ENCODE assay signal across 8 cellular contexts in the genomic region with DNA sequence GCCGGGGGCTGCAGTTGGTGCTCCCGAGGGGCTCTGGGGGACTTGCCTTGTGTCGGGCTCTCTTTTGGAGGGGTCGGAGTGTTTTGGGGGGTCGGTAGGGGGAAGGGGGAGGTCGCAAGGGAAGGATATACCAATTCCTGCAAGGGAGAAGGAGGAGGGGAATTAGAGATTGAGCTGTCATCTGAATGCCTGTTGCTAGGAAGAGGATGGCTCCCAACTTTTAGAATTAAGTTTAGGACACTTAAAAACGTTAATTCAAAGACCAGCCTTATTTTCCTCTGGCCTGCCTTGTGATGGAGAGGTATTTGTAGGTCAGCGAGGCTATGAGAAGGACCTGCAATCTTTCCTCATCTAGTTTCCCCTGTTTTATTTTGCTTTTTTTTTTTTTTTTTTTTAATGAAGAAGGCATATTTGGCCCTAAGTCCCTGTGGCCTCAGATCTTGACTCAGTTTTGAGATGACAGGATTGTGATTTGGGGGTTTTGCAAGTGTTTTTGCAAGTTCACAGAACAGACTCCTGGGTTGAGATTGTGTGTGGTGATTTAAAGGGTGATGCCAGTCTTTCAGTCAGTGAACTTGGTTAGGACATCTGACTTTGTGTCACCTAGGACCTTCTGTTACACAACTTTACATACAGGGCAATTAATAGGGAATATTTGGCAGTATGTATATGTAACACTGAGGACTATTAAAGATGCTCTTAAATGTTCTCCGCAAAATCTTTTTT. TPM values are rescaled to one million over a fixed set of nuclear protein-coding genes. Genes with fewer than 3 reads are reported as not detected.
DNase-seq lines count a peak whose midpoint lies in the region; ATAC-seq, FAIRE-seq and TF ChIP-seq lines count a peak whose summit lies in the region.

No MANE protein-coding gene starts in this region.

- H3K4me3 Mint-ChIP-seq in CD8-positive, alpha-beta memory T cell: peak overlapping the region; percentile 93 to 100 (median 97)

- H3K27ac ChIP-seq in CD8-positive, alpha-beta memory T cell (ENCODE audit: low read depth, low read length): peak overlapping the region; percentile 84
- H3K27ac ChIP-seq in upper lobe of left lung: peak overlapping the region; percentile 83 to 94 (median 93)

- TF ChIP-seq CTCF in bronchial epithelial cell (IDR thresholded peaks at IDR 0.05; ENCODE audit: insufficient read depth, low read length, severe bottlenecking) (no peak), upper lobe of left lung (IDR thresholded peaks at IDR 0.05) (no peak)

- H3K4me1 ChIP-seq in CD8-positive, alpha-beta memory T cell (ENCODE audit: insufficient read depth, low read length): peaks cover 32% of the 10 kb centered on the region
- peaks cover 14 to 37% (median 34%) of the 10 kb centered on the region in 4 donors for H3K4me1 ChIP-seq in upper lobe of left lung

- peaks cover 5 to 13% (median 6%) of the 10 kb centered on the region in 3 donors for H3K36me3 Mint-ChIP-seq in CD8-positive, alpha-beta memory T cell

- ATAC-seq in upper lobe of left lung (ENCODE audit: low FRiP score in 2 of 2): peak in 1 of 2 donors; percentile 2
- no peak for ATAC-seq in GM18505 (IDR thresholded peaks at IDR 0.05; ENCODE audit: unreplicated experiment)
- no peak for ATAC-seq in HG02938 (IDR thresholded peaks at IDR 0.05; ENCODE audit: unreplicated experiment)

- POLR2A ChIA-PET in CD8-positive, alpha-beta memory T cell (lab: Charles Lee): interaction anchor here (1.3 kb wide), 1 partner anchor 43 kb away, joined by 6 read pairs; no protein-coding TSS in a partner anchor

- CTCF ChIA-PET in CD8-positive, alpha-beta memory T cell (lab: Charles Lee): interaction anchor here (1.1 to 1.5 kb wide), 4 partner anchors 12 to 84 kb away, joined by 3 to 5 read pairs (median 3); no protein-coding TSS in a partner anchor

- no peak for FAIRE-seq in bronchial epithelial cell (lab: Jason Lieb, UNC)

- 10 to 19% methylated on average over 9 of the region's 9 CpGs for WGBS in upper lobe of left lung, 2 donors

- no peak for TF ChIP-seq POLR2A in upper lobe of left lung (IDR thresholded peaks at IDR 0.05)
- no peak for TF ChIP-seq POLR2A in GM18505 (IDR thresholded peaks at IDR 0.05; ENCODE audit: borderline replicate concordance, extremely low read depth, insufficient read depth, insufficient read length)

- no peaks in the 10 kb centered on the region for H3K27me3 Mint-ChIP-seq in CD8-positive, alpha-beta memory T cell

- H3K4me3 ChIP-seq in CD8-positive, alpha-beta memory T cell (ENCODE audit: low read length): peak overlapping the region; percentile 87
- H3K4me3 ChIP-seq in bronchial epithelial cell (ENCODE audit: low read depth, low read length): peak overlapping the region; percentile 84
- H3K4me3 ChIP-seq in upper lobe of left lung: peak overlapping the region; percentile 71 to 93 (median 76)

- H3K9me3 Mint-ChIP-seq in CD8-positive, alpha-beta memory T cell: no peaks in the 10 kb centered on the region

- no peaks in the 10 kb centered on the region for H3K9me3 ChIP-seq in CD8-positive, alpha-beta memory T cell (ENCODE audit: low read length)
- no peaks in the 10 kb centered on the region for H3K9me3 ChIP-seq in upper lobe of left lung

- peak overlapping the region; percentile 13 to 97 (median 92) for H3K27ac Mint-ChIP-seq in CD8-positive, alpha-beta memory T cell

- peaks cover 47 to 58% (median 53%) of the 10 kb centered on the region in 3 donors for H3K4me1 Mint-ChIP-seq in CD8-positive, alpha-beta memory T cell

- DNase-seq in CD8-positive, alpha-beta memory T cell: no peak
- DNase-seq in LHCN-M2 (ENCODE audit: low read depth) (peak; percentile 16), bronchial epithelial cell (ENCODE audit: low read depth) (peak; percentile 4), lung microvascular endothelial cell (ENCODE audit: low read depth in 2 of 2) (peak; percentile 5 to 14), upper lobe of left lung (no peak), SKM-1 (lab: John Stamatoyannopoulos, UW; ENCODE audit: unreplicated experiment) (no peak)

- H3K36me3 ChIP-seq in CD8-positive, alpha-beta memory T cell (ENCODE audit: insufficient read depth, low read length): no peaks in the 10 kb centered on the region
- H3K36me3 ChIP-seq in bronchial epithelial cell (ENCODE audit: control insufficient read depth, insufficient read depth, low read length) (no peaks in the 10 kb centered on the region), upper lobe of left lung (peaks cover 0 to 3% (median 0%) of the 10 kb centered on the region in 4 donors)

- H3K27me3 ChIP-seq in CD8-positive, alpha-beta memory T cell (ENCODE audit: insufficient read depth, low read length, poor library complexity, severe bottlenecking): no peaks in the 10 kb centered on the region
- no peaks in the 10 kb centered on the region for H3K27me3 ChIP-seq in bronchial epithelial cell (ENCODE audit: control insufficient read depth, insufficient read depth, low read length)
- H3K27me3 ChIP-seq in upper lobe of left lung: no peaks in the 10 kb centered on the region

- no peak for TF ChIP-seq EP300 in upper lobe of left lung (IDR thresholded peaks at IDR 0.05)

RNA-seq across cellular contexts. Expression of gene TMEM135, which starts 0.7 kb away (rescaled TPM):
- total RNA-seq in CD8-positive, alpha-beta memory T cell: 10 to 100 TPM; 12.9 to 18.8 TPM
- 5.9 TPM for polyA plus RNA-seq in CD8-positive, alpha-beta memory T cell
- total RNA-seq in LHCN-M2 (2014; rRNA removed): 11.3 and 16.5 TPM in 2 replicates
- polyA plus RNA-seq in LHCN-M2 (2012): 3.2 TPM
- total RNA-seq in bronchial epithelial cell: 6.5 and 6.8 TPM in 2 replicates
- total RNA-seq in lung microvascular endothelial cell: 14.9 and 18.5 TPM in 2 replicates
- total RNA-seq in upper lobe of left lung: 10 to 100 TPM; 12.6 to 33.5 (median 19.1) TPM

Comparison
In these comparisons a context has a peak if more than half of its experiments do, and no peak if none do; other contexts are left out.
1. DNase-seq: peak in LHCN-M2 (single experiment), bronchial epithelial cell (single experiment) and lung microvascular endothelial cell (2 of 2); none in CD8-positive, alpha-beta memory T cell (0 of 5), upper lobe of left lung (0 of 2) and SKM-1 (single experiment).
2. Peak in every context shown above with its lines, with median percentiles within 50 percentile points of each other: H3K4me3 ChIP-seq.